28 cellular contexts compared by ENCODE assay signal in genomic region chr6:62236784-62237183, GRCh38. TPM values are rescaled to one million over a fixed set of nuclear protein-coding genes. Genes with fewer than 3 reads are reported as not detected.
"Had no signal": no experiment of that assay in that cellular context is flagged by ENCODE, and none has a peak within 500 bp of the region (broad histone marks: within the 10 kb centered on the region; RNA-seq: fewer than 3 reads in every experiment).

No MANE protein-coding gene starts in this region.

- H3K27me3 ChIP-seq: foreskin keratinocyte, gastroesophageal sphincter, heart left ventricle, hepatocyte, ovary, stomach, thyroid gland, vagina had no signal

- H2AFZ ChIP-seq: hepatocyte had no signal

- H3K9me3 ChIP-seq: gastroesophageal sphincter, ovary, thyroid gland, vagina had no signal

- ATAC-seq: esophagus mucosa; foreskin keratinocyte; gastroesophageal sphincter; heart left ventricle; left lobe of liver; natural killer cell; sciatic nerve; stimulated activated effector memory CD8-positive, alpha-beta T cell treated with anti-CD3 and anti-CD28 coated beads, Interleukin-12 subunit alpha, Interleukin-12 subunit beta, amount 100 ng/mL, for 72 hours had no signal

- DNase-seq: effector CD8-positive, alpha-beta T cell; endodermal cell; foreskin keratinocyte; heart left ventricle; kidney; natural killer cell; occipital lobe; ovary; stimulated activated CD4-positive, alpha-beta T cell treated with anti-CD3 and anti-CD28 coated beads, Interleukin-12 subunit alpha, Interleukin-12 subunit beta, amount 100 ng/mL, for 4 hours; stimulated activated CD4-positive, alpha-beta T cell treated with anti-CD3 and anti-CD28 coated beads, Interleukin-1b, Interleukin-23, amount 100 ng/mL, for 48 hours; stimulated activated CD4-positive, alpha-beta T cell treated with anti-CD3 and anti-CD28 coated beads, Interleukin-4, amount 100 ng/mL, for 24 hours; stimulated activated naive CD4-positive, alpha-beta T cell treated with Interleukin-2 at 50 U/mL for 16 hours; stomach; thyroid gland; trophoblast cell had no signal

- H3K4me3 ChIP-seq: gastroesophageal sphincter, heart left ventricle, hepatocyte, lung, ovary, smooth muscle cell, stomach, thyroid gland, vagina had no signal

- H3K4me2 ChIP-seq: hepatocyte, smooth muscle cell had no signal

- H3K27ac ChIP-seq: epithelial cell of prostate, foreskin keratinocyte, gastroesophageal sphincter, heart left ventricle, hepatocyte, ovary, stomach, thyroid gland, vagina had no signal

- H3K4me1 ChIP-seq: foreskin keratinocyte, gastroesophageal sphincter, heart left ventricle, stomach, thyroid gland, vagina had no signal

- H3K36me3 ChIP-seq: gastroesophageal sphincter, heart left ventricle, ovary, stomach, thyroid gland, vagina had no signal

RNA-seq across cellular contexts. Expression of gene KHDRBS2, which starts 49.2 kb away (rescaled TPM):
- total RNA-seq: fibroblast of lung, foreskin keratinocyte, left lobe of liver, pulmonary artery endothelial cell had no signal
- polyA plus RNA-seq: fibroblast of lung, foreskin keratinocyte, heart left ventricle, liver, stomach had no signal
